23 cellular contexts compared by ENCODE assay signal in the genomic region with DNA sequence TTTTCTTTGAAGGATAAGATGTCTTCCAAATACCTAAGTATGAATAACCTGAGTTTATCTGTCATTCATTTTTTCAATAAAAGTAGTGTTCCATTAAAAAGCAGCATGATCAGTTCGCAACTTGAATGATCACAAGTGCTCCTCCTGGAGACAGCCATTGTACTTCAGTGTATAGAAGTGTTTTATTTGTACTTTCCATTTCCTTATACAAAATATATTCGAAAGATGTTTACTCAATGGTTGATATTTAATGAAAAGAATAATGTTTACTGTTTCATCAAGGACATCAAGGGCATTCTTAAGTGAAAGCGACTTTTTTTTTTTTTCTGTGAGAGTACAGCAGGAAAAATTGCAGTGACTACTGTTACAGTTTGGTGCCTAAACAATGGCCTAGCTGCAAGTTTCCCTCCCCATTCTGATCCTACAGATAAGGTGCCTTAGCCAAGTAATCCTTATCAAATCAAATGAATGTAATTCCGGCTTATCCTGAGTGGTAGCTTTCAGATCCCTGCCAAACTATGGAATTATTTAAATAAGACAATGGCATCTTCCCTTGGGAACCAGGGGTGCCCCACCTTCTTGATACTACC.
"Had no signal": no experiment of that assay in that cellular context is flagged by ENCODE, and none has a peak within 500 bp of the region (broad histone marks: within the 10 kb centered on the region; RNA-seq: fewer than 3 reads in every experiment).

No MANE protein-coding gene starts in this region.

- H3K9me3 ChIP-seq: esophagus muscularis mucosa, gastroesophageal sphincter, left ventricle myocardium inferior, lower lobe of right lung, psoas muscle, spleen, stomach, thoracic aorta, transverse colon had no signal

- FAIRE-seq: endometrium, keratinocyte had no signal

- H3K4me3 ChIP-seq: esophagus muscularis mucosa, gastroesophageal sphincter, left ventricle myocardium inferior, lower lobe of right lung, psoas muscle, spleen, stomach, thoracic aorta, transverse colon had no signal

- DNase-seq: effector memory CD4-positive, alpha-beta T cell; immature natural killer cell; left ventricle myocardium inferior; lower lobe of right lung; naive thymus-derived CD4-positive, alpha-beta T cell; nephron progenitor cell; psoas muscle; spleen; stimulated activated CD4-positive, alpha-beta T cell treated with anti-CD3 and anti-CD28 coated beads, Interleukin-15, amount 100 ng/mL, for 24 hours; stimulated activated CD4-positive, alpha-beta T cell treated with anti-CD3 and anti-CD28 coated beads, Interleukin-1b, Interleukin-23, amount 100 ng/mL, for 48 hours; stimulated activated CD4-positive, alpha-beta T cell treated with anti-CD3 and anti-CD28 coated beads, Interleukin-4, amount 100 ng/mL, for 24 hours; stimulated activated naive B cell treated with anti-CD40 and anti-IgM and Interleukin-4, amounts not matched to agents 10 μg/mL and 1 μg/mL and 100 μg/mL, for 72 hours; stomach; substantia nigra; transverse colon had no signal

- ATAC-seq: gastroesophageal sphincter; lower lobe of right lung; naive thymus-derived CD4-positive, alpha-beta T cell; psoas muscle; sciatic nerve; stimulated activated naive B cell treated with anti-CD40 and anti-IgM and Interleukin-4, amounts not matched to agents 10 μg/mL and 1 μg/mL and 100 μg/mL, for 72 hours had no signal

- H3K4me1 ChIP-seq: esophagus muscularis mucosa, gastroesophageal sphincter, left ventricle myocardium inferior, lower lobe of right lung, parathyroid adenoma, psoas muscle, spleen, stomach, transverse colon had no signal

- H3K79me2 ChIP-seq: parathyroid adenoma had no signal

- H3K9ac ChIP-seq: parathyroid adenoma had no signal

- H2AFZ ChIP-seq: parathyroid adenoma had no signal

- H3K36me3 ChIP-seq: esophagus muscularis mucosa, gastroesophageal sphincter, left ventricle myocardium inferior, lower lobe of right lung, spleen, stomach, thoracic aorta, transverse colon had no signal

- H3K27ac ChIP-seq: epithelial cell of prostate, esophagus muscularis mucosa, gastroesophageal sphincter, left ventricle myocardium inferior, lower lobe of right lung, parathyroid adenoma, psoas muscle, spleen, stomach, thoracic aorta, transverse colon had no signal

- H3K27me3 ChIP-seq: esophagus muscularis mucosa, gastroesophageal sphincter, spleen, stomach, transverse colon had no signal
